ENCODE assay signal across 8 cellular contexts in genomic region chr12:27549801-27550652, GRCh38. TPM values are rescaled to one million over a fixed set of nuclear protein-coding genes. Genes with fewer than 3 reads are reported as not detected.
A peak's percentile ranks its signal among the peaks of the same experiment; 100 is the strongest.
DNase-seq lines count a peak whose midpoint lies in the region; ATAC-seq and TF ChIP-seq lines count a peak whose summit lies in the region.

No MANE protein-coding gene starts in this region.

- no peak for ATAC-seq in GM19452 (IDR thresholded peaks at IDR 0.05; ENCODE audit: unreplicated experiment)

- H3K9me3 ChIP-seq in left ventricle myocardium inferior (replicated peaks): no peaks in the 10 kb centered on the region
- H3K9me3 ChIP-seq in skeletal muscle satellite cell (replicated peaks; ENCODE audit: low read length): no peaks in the 10 kb centered on the region

- H3K4me1 ChIP-seq in left ventricle myocardium inferior: peaks cover 99% of the 10 kb centered on the region
- H3K4me1 ChIP-seq in skeletal muscle satellite cell (ENCODE audit: control insufficient read depth, insufficient read depth, low read length): peaks cover 94% of the 10 kb centered on the region

- H3K36me3 ChIP-seq in left ventricle myocardium inferior (no peaks in the 10 kb centered on the region), skeletal muscle satellite cell (ENCODE audit: insufficient read depth, low read length) (no peaks in the 10 kb centered on the region)

- H3K9ac ChIP-seq in skeletal muscle satellite cell (ENCODE audit: low read depth, low read length): peak overlapping the region; percentile 80

- DNase-seq in COR-L47 (lab: John Stamatoyannopoulos, UW): peak; percentile 25
- DNase-seq in Kasumi-1 (lab: John Stamatoyannopoulos, UW): peak; percentile 72 to 75
- DNase-seq in left ventricle myocardium inferior: peak; percentile 83
- DNase-seq in NCI-H446 treated with DMSO at 0.1 percent for 48 hours (lab: John Stamatoyannopoulos, UW): no peak
- no peak for DNase-seq in activated naive CD4-positive, alpha-beta T cell treated with anti-CD3 and anti-CD28 coated beads, Interleukin-2, amount 50 U/mL, for 16 hours

- H3K4me3 ChIP-seq in left ventricle myocardium inferior (peak overlapping the region; percentile 40), skeletal muscle satellite cell (ENCODE audit: low read length) (peak overlapping the region; percentile 55)

- H3K4me2 ChIP-seq in skeletal muscle satellite cell (ENCODE audit: low read length): peak overlapping the region; percentile 79

- H3K27me3 ChIP-seq in left ventricle myocardium inferior (ENCODE audit: low read depth): no peaks in the 10 kb centered on the region
- no peaks in the 10 kb centered on the region for H3K27me3 ChIP-seq in skeletal muscle satellite cell (ENCODE audit: control insufficient read depth, insufficient read depth, low read length)

- H3K27ac ChIP-seq in VCaP: peak overlapping the region; percentile 12; the same call in 1 of the 2 replicates
- H3K27ac ChIP-seq in left ventricle myocardium inferior (replicated peaks): peak overlapping the region; percentile 95

- no peak for TF ChIP-seq CTCF in VCaP (conservative IDR thresholded peaks at IDR 0.05)
- TF ChIP-seq CTCF in left ventricle myocardium inferior (IDR thresholded peaks at IDR 0.05; ENCODE audit: borderline replicate concordance): no peak

- intact Hi-C loops in left ventricle myocardium inferior (cut with micrococcal nuclease): no loop called here

RNA-seq across cellular contexts. Expression of gene PPFIBP1, which starts 26.0 kb away (rescaled TPM):
- total RNA-seq in left ventricle myocardium inferior: 258 TPM
- total RNA-seq in skeletal muscle satellite cell (2012; rRNA removed): 122 and 189 TPM in 2 replicates

Comparison
In these comparisons a context has a peak if more than half of its experiments do, and no peak if none do; other contexts are left out.
1. DNase-seq: peak in COR-L47 (single experiment), Kasumi-1 (2 of 2) and left ventricle myocardium inferior (single experiment); none in NCI-H446 treated with DMSO at 0.1 percent for 48 hours (single experiment) and activated naive CD4-positive, alpha-beta T cell treated with anti-CD3 and anti-CD28 coated beads, Interleukin-2, amount 50 U/mL, for 16 hours (single experiment).